In the genomic region with DNA sequence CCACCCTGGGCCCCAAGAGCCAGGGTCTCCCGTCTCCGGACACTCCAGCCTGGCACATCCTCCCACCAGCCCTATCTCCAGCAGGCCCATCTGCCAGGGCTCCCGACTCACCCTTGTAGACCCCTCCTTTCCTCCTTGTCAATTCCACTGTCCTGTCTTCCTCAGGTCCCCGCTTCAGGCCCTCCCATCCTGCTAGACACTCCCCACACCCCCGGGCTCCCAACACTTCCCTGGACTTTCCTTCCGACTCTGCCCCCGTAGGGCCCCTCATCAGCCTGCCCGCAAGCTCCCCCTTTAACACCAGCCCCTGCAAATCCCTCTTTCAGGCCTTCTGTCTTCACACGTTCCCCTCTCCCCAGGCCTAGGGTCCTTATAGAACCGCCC, we compare ENCODE assay signal across 1 cellular context.
TF ChIP-seq lines count a peak whose summit lies in the region.

No MANE protein-coding gene starts in this region.

TF ChIP-seq in endothelial cell of umbilical vein, 7 proteins besides CTCF, POLR2A, EP300 and RAD21:
- TF ChIP-seq FOS (IDR thresholded peaks at IDR 0.05; ENCODE audit: borderline replicate concordance, insufficient read depth, low read length) = no peak
- TF ChIP-seq, protein P1, sequence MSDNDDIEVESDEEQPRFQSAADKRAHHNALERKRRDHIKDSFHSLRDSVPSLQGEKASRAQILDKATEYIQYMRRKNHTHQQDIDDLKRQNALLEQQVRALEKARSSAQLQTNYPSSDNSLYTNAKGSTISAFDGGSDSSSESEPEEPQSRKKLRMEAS (IDR thresholded peaks at IDR 0.05; ENCODE audit: insufficient read depth, insufficient read length) = no peak
- TF ChIP-seq MYC (IDR thresholded peaks at IDR 0.05; ENCODE audit: low read depth, low read length) = no peak
